Comparison of ENCODE assay signal across 8 cellular contexts in the genomic region with DNA sequence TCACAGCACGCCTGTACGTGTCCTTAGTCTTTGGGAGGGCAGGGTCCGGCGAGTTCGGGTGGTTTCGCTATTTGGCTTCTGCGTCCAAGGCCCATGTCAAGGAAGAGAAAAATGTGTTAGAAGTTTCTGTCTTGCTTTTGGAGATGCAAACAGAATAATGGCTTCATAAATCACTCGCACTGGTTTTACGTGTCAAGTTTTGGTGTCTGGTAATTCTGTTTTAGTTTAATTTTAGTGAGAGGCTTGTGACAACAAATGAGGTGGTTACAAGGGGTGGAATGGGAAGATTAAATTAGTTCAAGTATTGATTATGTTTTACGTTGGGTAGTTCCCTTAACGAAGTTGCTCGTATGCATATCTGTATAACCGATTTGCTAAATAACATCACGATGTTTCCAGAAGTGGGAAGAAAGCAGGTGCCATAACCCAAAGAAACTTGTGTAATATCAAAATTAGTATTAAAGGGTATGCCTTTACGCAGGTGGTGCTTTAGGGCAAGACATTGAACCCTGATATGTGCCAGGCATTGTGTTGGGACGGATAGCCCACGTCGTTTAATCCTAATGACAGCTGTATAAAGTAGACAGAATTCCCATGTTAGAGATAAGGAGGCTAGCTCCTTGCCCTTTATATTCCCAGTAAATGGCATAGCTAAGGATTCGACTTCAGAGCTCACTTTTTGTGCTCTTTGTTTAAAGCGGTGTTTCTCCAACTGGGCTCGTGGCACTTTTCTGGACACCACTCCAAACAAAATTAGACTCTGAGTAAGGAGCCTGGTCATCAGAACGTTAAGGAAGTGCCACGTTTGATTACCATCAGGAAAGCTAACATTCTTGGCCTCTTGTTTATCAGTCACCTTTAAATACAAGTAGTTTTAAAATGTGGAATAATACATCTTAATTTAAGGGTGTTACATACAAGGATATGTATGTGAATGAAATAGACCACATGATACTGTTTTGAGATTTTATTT. TPM values are rescaled to one million over a fixed set of nuclear protein-coding genes. Genes with fewer than 3 reads are reported as not detected.
A peak's percentile ranks its signal among the peaks of the same experiment; 100 is the strongest.
DNase-seq lines count a peak whose midpoint lies in the region; ATAC-seq and TF ChIP-seq lines count a peak whose summit lies in the region.

No MANE protein-coding gene starts in this region.

- peaks cover 19% of the 10 kb centered on the region for H3K4me1 Mint-ChIP-seq in GM23338

- H3K27me3 Mint-ChIP-seq in GM23338 (ENCODE audit: insufficient read depth, low read depth, poor library complexity): no peaks in the 10 kb centered on the region

- peaks cover 44% of the 10 kb centered on the region for H3K36me3 ChIP-seq in GM23338 (ENCODE audit: insufficient read depth)

- H3K4me3 Mint-ChIP-seq in GM23338: peak overlapping the region; percentile 94

- peak overlapping the region; percentile 99 for H3K4me2 ChIP-seq in GM23338

- H3K27ac ChIP-seq in GM23338 (ENCODE audit: low read depth) (peak overlapping the region; percentile 68), VCaP (peak overlapping the region; percentile 82), skin epidermis (peak overlapping the region in 20 of 21 experiments; percentile 54 to 91 (median 84))

- H3K79me2 ChIP-seq in GM23338 (replicated peaks; ENCODE audit: insufficient read depth): peaks cover 52% of the 10 kb centered on the region

- ATAC-seq in GM23338 (no peak), HG02973 (IDR thresholded peaks at IDR 0.05; ENCODE audit: unreplicated experiment) (no peak)

- no peaks in the 10 kb centered on the region for H3K9me2 ChIP-seq in GM23338 (ENCODE audit: insufficient read depth)

- TF ChIP-seq CTCF in AG10803 (conservative IDR thresholded peaks at IDR 0.05; ENCODE audit: low read length) (no peak), GM23338 (conservative IDR thresholded peaks at IDR 0.05; ENCODE audit: low read depth in 2 of 2) (no peak), VCaP (conservative IDR thresholded peaks at IDR 0.05) (no peak), GM13977 (IDR thresholded peaks at IDR 0.05; ENCODE audit: extremely low read depth, insufficient read depth, missing control alignments) (no peak)

- H3K27ac Mint-ChIP-seq in GM23338: peak overlapping the region; percentile 97

- peaks cover 13% of the 10 kb centered on the region; the same call in 1 of the 2 replicates for H3F3A ChIP-seq in GM23338 (replicated peaks; ENCODE audit: low read depth)

- H3K36me3 Mint-ChIP-seq in GM23338 (ENCODE audit: low read depth): peaks cover 61% of the 10 kb centered on the region

- in situ Hi-C loops in GM13977 (cut with MboI; ENCODE audit: low pct_unique_long_range_greater_than_20kb, low sequenced_read_pairs, unreplicated experiment): no loop called here

- peaks cover 36% of the 10 kb centered on the region for H4K20me1 ChIP-seq in GM23338 (replicated peaks; ENCODE audit: insufficient read depth)

- DNase-seq in AG10803 (ENCODE audit: low read depth): peak; percentile 24
- DNase-seq in GM23338 (ENCODE audit: low spot score): no peak
- DNase-seq in foreskin melanocyte: peak; percentile 23
- no peak for DNase-seq in GM13977 (ENCODE audit: low spot score)
- DNase-seq in HK-2 (ENCODE audit: unreplicated experiment): no peak

- peaks cover 25% of the 10 kb centered on the region for H3K4me1 ChIP-seq in GM23338 (ENCODE audit: insufficient read depth)

- H3K9me3 Mint-ChIP-seq in GM23338: peaks cover 16% of the 10 kb centered on the region

- H2AFZ ChIP-seq in GM23338: no peak overlapping the region

- no peaks in the 10 kb centered on the region for H3K27me3 ChIP-seq in GM23338 (ENCODE audit: insufficient read depth)

- H3K4me3 ChIP-seq in AG10803 (ENCODE audit: low read length) (peak overlapping the region; percentile 99), GM23338 (peak overlapping the region; percentile 94), skin epidermis (peak overlapping the region; percentile 52 to 91 (median 72))

TF ChIP-seq in GM23338, 12 proteins besides CTCF, POLR2A, EP300 and RAD21 (continues in another document):
- TF ChIP-seq, protein P1, sequence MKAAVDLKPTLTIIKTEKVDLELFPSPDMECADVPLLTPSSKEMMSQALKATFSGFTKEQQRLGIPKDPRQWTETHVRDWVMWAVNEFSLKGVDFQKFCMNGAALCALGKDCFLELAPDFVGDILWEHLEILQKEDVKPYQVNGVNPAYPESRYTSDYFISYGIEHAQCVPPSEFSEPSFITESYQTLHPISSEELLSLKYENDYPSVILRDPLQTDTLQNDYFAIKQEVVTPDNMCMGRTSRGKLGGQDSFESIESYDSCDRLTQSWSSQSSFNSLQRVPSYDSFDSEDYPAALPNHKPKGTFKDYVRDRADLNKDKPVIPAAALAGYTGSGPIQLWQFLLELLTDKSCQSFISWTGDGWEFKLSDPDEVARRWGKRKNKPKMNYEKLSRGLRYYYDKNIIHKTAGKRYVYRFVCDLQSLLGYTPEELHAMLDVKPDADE (IDR thresholded peaks at IDR 0.05): no peak
- TF ChIP-seq JUNB (IDR thresholded peaks at IDR 0.05; ENCODE audit: unreplicated experiment): no peak
- TF ChIP-seq, protein P2, sequence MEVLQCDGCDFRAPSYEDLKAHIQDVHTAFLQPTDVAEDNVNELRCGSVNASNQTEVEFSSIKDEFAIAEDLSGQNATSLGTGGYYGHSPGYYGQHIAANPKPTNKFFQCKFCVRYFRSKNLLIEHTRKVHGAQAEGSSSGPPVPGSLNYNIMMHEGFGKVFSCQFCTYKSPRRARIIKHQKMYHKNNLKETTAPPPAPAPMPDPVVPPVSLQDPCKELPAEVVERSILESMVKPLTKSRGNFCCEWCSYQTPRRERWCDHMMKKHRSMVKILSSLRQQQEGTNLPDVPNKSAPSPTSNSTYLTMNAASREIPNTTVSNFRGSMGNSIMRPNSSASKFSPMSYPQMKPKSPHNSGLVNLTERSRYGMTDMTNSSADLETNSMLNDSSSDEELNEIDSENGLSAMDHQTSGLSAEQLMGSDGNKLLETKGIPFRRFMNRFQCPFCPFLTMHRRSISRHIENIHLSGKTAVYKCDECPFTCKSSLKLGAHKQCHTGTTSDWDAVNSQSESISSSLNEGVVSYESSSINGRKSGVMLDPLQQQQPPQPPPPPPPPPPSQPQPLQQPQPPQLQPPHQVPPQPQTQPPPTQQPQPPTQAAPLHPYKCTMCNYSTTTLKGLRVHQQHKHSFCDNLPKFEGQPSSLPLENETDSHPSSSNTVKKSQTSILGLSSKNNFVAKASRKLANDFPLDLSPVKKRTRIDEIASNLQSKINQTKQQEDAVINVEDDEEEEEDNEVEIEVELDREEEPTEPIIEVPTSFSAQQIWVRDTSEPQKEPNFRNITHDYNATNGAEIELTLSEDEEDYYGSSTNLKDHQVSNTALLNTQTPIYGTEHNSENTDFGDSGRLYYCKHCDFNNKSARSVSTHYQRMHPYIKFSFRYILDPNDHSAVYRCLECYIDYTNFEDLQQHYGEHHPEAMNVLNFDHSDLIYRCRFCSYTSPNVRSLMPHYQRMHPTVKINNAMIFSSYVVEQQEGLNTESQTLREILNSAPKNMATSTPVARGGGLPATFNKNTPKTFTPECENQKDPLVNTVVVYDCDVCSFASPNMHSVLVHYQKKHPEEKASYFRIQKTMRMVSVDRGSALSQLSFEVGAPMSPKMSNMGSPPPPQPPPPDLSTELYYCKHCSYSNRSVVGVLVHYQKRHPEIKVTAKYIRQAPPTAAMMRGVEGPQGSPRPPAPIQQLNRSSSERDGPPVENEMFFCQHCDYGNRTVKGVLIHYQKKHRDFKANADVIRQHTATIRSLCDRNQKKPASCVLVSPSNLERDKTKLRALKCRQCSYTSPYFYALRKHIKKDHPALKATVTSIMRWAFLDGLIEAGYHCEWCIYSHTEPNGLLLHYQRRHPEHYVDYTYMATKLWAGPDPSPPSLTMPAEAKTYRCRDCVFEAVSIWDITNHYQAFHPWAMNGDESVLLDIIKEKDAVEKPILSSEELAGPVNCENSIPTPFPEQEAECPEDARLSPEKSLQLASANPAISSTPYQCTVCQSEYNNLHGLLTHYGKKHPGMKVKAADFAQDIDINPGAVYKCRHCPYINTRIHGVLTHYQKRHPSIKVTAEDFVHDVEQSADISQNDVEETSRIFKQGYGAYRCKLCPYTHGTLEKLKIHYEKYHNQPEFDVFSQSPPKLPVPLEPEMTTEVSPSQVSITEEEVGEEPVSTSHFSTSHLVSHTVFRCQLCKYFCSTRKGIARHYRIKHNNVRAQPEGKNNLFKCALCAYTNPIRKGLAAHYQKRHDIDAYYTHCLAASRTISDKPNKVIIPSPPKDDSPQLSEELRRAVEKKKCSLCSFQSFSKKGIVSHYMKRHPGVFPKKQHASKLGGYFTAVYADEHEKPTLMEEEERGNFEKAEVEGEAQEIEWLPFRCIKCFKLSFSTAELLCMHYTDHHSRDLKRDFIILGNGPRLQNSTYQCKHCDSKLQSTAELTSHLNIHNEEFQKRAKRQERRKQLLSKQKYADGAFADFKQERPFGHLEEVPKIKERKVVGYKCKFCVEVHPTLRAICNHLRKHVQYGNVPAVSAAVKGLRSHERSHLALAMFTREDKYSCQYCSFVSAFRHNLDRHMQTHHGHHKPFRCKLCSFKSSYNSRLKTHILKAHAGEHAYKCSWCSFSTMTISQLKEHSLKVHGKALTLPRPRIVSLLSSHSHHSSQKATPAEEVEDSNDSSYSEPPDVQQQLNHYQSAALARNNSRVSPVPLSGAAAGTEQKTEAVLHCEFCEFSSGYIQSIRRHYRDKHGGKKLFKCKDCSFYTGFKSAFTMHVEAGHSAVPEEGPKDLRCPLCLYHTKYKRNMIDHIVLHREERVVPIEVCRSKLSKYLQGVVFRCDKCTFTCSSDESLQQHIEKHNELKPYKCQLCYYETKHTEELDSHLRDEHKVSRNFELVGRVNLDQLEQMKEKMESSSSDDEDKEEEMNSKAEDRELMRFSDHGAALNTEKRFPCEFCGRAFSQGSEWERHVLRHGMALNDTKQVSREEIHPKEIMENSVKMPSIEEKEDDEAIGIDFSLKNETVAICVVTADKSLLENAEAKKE (CRISPR knock-in tag; IDR thresholded peaks at IDR 0.05): no peak
- TF ChIP-seq NANOG (IDR thresholded peaks at IDR 0.05; ENCODE audit: borderline replicate concordance): no peak
- TF ChIP-seq POLR2AphosphoS5 (IDR thresholded peaks at IDR 0.05; ENCODE audit: low read depth): no peak
- no peak for TF ChIP-seq EZH2 (IDR thresholded peaks at IDR 0.05; ENCODE audit: low read depth, unreplicated experiment)
- TF ChIP-seq EZH2phosphoT487 (IDR thresholded peaks at IDR 0.05; ENCODE audit: unreplicated experiment): no peak
- TF ChIP-seq CREB1 (CRISPR knock-in tag; IDR thresholded peaks at IDR 0.05; ENCODE audit: low read depth): no peak
- TF ChIP-seq STAT1 (IDR thresholded peaks at IDR 0.05; ENCODE audit: unreplicated experiment): no peak
- no peak for TF ChIP-seq ZNF114 (CRISPR knock-in tag; IDR thresholded peaks at IDR 0.05)

RNA-seq across cellular contexts. Expression of a gene that starts 0.8 kb away (rescaled TPM):
- total RNA-seq in GM23338 (2014; rRNA removed; shearing (Covaris generic)): 785 and 927 TPM in 2 replicates
- 2,566 and 2,904 TPM in 2 replicates for polyA plus RNA-seq in GM23338 (2016; fragmentation: Nextera tagmentation; extraction: Ambion mirVana)

RNA-seq across cellular contexts. Expression of a gene that starts 29.2 kb away (rescaled TPM):
- 142 and 207 TPM in 2 replicates for total RNA-seq in GM23338 (2014; rRNA removed; shearing (Covaris generic))
- polyA plus RNA-seq in GM23338 (2016; fragmentation: Nextera tagmentation; extraction: Ambion mirVana): 290 and 311 TPM in 2 replicates

Comparison
In these comparisons a context has a peak if more than half of its experiments do, and no peak if none do; other contexts are left out.
1. DNase-seq: peak in AG10803 (single experiment) and foreskin melanocyte (single experiment); none in GM23338 (single experiment), GM13977 (single experiment) and HK-2 (single experiment).
2. Peak in every context shown above with its lines, with median percentiles within 50 percentile points of each other: H3K4me3 ChIP-seq and H3K27ac ChIP-seq.